Comparison of ENCODE assay signal across 11 cellular contexts in the genomic region with DNA sequence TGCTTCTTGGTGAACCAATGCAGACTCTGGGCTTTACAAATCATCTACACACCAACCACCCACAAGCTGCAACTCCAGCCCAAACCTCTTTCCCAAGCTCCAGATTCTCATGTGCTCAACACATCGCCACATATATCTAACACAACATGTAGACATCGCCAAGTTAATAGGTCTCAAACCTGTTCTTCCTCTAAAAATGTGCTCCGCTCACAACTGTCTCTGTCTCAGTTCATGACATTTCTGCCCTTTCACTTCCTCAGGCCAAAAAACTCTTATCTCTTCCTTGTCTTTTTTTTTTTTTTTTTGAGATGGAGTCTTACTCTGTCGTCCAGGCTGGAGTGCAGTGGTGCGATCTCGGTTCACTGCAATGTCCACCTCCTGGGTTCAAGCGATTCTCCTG.
A peak's percentile ranks its signal among the peaks of the same experiment; 100 is the strongest.
DNase-seq lines count a peak whose midpoint lies in the region; ATAC-seq and TF ChIP-seq lines count a peak whose summit lies in the region.
"Had no signal": no experiment of that assay in that cellular context is flagged by ENCODE, and none has a peak within 500 bp of the region (broad histone marks: within the 10 kb centered on the region; RNA-seq: fewer than 3 reads in every experiment).

No MANE protein-coding gene starts in this region.

- DNase-seq in GM12865 (ENCODE audit: low read depth) (peak; percentile 49), NOMO-1 (lab: John Stamatoyannopoulos, UW; ENCODE audit: unreplicated experiment in 2 of 2) (peak; percentile 61 to 83), NCI-H2081 (lab: John Stamatoyannopoulos, UW) (no peak), NCI-H1417 (lab: John Stamatoyannopoulos, UW) (no peak), EL (no peak)
- DNase-seq in stimulated activated CD8-positive, alpha-beta memory T cell treated with anti-CD3 and anti-CD28 coated beads, Interleukin-4, amount 100 ng/mL, for 48 hours, result no peak
- DNase-seq: DMS79, KG1, NCI-H2171 had no signal

- no peak overlapping the region for H3K4me3 ChIP-seq in GM12865 (ENCODE audit: low read depth, low read length)

- peak; percentile 56 for ATAC-seq in GM19397 (IDR thresholded peaks at IDR 0.05; ENCODE audit: unreplicated experiment)
- peak; percentile 56 for ATAC-seq in HG02884 (IDR thresholded peaks at IDR 0.05; ENCODE audit: unreplicated experiment)

- no peak for TF ChIP-seq CTCF in GM12865 (IDR thresholded peaks at IDR 0.05; ENCODE audit: insufficient read depth, low read depth, low read length, missing control alignments)

Comparison
In these comparisons a context has a peak if more than half of its experiments do, and no peak if none do; other contexts are left out.
1. DNase-seq: peak in GM12865 (single experiment) and NOMO-1 (2 of 2); none in NCI-H2081 (0 of 2), stimulated activated CD8-positive, alpha-beta memory T cell treated with anti-CD3 and anti-CD28 coated beads, Interleukin-4, amount 100 ng/mL, for 48 hours (single experiment), NCI-H1417 (0 of 3) and EL (single experiment).